Comparison of ENCODE assay signal across 1 cellular context in the genomic region with DNA sequence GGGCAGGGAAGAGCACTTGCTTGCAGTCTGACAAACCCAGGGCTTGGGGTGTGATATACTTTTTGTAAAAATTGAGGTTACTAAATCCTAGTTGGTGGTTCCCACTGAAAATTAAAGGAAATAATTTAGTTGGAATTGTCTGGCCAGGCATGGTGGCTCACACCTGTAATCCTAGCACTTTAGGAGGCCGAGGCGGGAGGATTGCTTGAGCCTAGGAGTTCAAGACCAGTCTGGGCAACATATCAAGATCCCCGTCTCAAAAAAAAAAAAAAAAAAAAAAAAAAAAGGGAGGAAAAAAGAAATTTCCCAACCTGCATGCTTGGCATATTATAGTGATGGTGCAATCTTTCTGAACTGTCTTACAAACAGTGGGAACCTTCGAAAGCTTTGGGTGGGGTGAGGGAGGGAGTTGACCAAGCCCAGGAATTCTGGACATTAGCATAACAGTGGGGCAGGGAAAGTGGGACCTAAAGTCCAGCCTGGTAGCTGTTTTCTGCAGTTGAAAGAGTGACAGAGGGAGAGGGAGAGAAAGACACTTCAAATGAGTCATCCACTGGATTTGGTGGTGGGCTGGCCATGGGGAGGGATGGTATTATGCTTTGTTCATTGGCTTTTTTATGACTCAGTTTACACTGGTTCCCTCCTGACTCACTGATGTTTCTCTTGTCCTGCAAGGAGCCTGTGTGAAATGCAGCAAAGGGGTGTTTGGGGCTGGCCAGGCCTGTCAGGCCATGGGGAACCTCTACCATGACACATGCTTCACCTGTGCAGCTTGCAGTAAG.
TF ChIP-seq lines count a peak whose summit lies in the region.

No MANE protein-coding gene starts in this region.

TF ChIP-seq in HepG2, 621 proteins besides CTCF, POLR2A, EP300 and RAD21 (continued from another document and continues in another):
- TF ChIP-seq, protein P1, sequence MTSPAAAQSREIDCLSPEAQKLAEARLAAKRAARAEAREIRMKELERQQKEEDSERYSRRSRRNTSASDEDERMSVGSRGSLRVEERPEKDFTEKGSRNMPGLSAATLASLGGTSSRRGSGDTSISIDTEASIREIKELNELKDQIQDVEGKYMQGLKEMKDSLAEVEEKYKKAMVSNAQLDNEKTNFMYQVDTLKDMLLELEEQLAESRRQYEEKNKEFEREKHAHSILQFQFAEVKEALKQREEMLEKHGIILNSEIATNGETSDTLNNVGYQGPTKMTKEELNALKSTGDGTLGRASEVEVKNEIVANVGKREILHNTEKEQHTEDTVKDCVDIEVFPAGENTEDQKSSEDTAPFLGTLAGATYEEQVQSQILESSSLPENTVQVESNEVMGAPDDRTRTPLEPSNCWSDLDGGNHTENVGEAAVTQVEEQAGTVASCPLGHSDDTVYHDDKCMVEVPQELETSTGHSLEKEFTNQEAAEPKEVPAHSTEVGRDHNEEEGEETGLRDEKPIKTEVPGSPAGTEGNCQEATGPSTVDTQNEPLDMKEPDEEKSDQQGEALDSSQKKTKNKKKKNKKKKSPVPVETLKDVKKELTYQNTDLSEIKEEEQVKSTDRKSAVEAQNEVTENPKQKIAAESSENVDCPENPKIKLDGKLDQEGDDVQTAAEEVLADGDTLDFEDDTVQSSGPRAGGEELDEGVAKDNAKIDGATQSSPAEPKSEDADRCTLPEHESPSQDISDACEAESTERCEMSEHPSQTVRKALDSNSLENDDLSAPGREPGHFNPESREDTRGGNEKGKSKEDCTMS (CRISPR knock-in tag; conservative IDR thresholded peaks at IDR 0.05), result no peak
- TF ChIP-seq ZNF501 (CRISPR knock-in tag; IDR thresholded peaks at IDR 0.05) (no peak), FOSL2 (CRISPR knock-in tag; IDR thresholded peaks at IDR 0.05) (peak; percentile 92), SAP130 (CRISPR knock-in tag; IDR thresholded peaks at IDR 0.05; ENCODE audit: low read depth) (peak; percentile 58; the same call in 1 of the 2 replicates), TBL1XR1 (IDR thresholded peaks at IDR 0.05; ENCODE audit: borderline replicate concordance, low read length, partially characterized antibody) (peak; percentile 50), NCOR1 (IDR thresholded peaks at IDR 0.05; ENCODE audit: borderline replicate concordance, low read length) (peak; percentile 70; the same call in 1 of the 2 replicates), TEAD3 (CRISPR knock-in tag; optimal IDR thresholded peaks at IDR 0.05; ENCODE audit: borderline replicate concordance) (peak; percentile 96), NR2F6 (IDR thresholded peaks at IDR 0.05) (peak; percentile 66), NR2F6 (CRISPR knock-in tag; IDR thresholded peaks at IDR 0.05) (no peak; the same call in 1 of the 2 replicates), LCORL (IDR thresholded peaks at IDR 0.05) (no peak; the same call in 1 of the 2 replicates), LCORL (CRISPR knock-in tag; IDR thresholded peaks at IDR 0.05) (peak; percentile 71; the same call in 1 of the 2 replicates), THAP11 (CRISPR knock-in tag; IDR thresholded peaks at IDR 0.05) (peak; percentile 52; the same call in 1 of the 2 replicates), HMG20A (CRISPR knock-in tag; IDR thresholded peaks at IDR 0.05; ENCODE audit: borderline replicate concordance) (peak; percentile 51; the same call in 1 of the 2 replicates), MED1 (CRISPR knock-in tag; IDR thresholded peaks at IDR 0.05) (peak; percentile 62; the same call in 1 of the 2 replicates), HNF4A (CRISPR knock-in tag; IDR thresholded peaks at IDR 0.05) (peak; percentile 45), PAWR (CRISPR knock-in tag; IDR thresholded peaks at IDR 0.05; ENCODE audit: borderline replicate concordance) (no peak), CCDC6 (CRISPR knock-in tag; IDR thresholded peaks at IDR 0.05) (peak; percentile 45; the same call in 1 of the 2 replicates)
- TF ChIP-seq, protein P2, sequence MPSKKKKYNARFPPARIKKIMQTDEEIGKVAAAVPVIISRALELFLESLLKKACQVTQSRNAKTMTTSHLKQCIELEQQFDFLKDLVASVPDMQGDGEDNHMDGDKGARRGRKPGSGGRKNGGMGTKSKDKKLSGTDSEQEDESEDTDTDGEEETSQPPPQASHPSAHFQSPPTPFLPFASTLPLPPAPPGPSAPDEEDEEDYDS (CRISPR knock-in tag; IDR thresholded peaks at IDR 0.05), result peak; percentile 50; the same call in 1 of the 2 replicates
- TF ChIP-seq, protein P3, sequence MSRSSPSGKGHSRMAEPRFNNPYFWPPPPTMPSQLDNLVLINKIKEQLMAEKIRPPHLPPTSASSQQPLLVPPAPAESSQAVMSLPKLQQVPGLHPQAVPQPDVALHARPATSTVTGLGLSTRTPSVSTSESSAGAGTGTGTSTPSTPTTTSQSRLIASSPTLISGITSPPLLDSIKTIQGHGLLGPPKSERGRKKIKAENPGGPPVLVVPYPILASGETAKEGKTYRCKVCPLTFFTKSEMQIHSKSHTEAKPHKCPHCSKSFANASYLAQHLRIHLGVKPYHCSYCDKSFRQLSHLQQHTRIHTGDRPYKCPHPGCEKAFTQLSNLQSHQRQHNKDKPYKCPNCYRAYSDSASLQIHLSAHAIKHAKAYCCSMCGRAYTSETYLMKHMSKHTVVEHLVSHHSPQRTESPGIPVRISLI (CRISPR knock-in tag; IDR thresholded peaks at IDR 0.05; ENCODE audit: borderline replicate concordance), result peak; percentile 87
- TF ChIP-seq, protein P4, sequence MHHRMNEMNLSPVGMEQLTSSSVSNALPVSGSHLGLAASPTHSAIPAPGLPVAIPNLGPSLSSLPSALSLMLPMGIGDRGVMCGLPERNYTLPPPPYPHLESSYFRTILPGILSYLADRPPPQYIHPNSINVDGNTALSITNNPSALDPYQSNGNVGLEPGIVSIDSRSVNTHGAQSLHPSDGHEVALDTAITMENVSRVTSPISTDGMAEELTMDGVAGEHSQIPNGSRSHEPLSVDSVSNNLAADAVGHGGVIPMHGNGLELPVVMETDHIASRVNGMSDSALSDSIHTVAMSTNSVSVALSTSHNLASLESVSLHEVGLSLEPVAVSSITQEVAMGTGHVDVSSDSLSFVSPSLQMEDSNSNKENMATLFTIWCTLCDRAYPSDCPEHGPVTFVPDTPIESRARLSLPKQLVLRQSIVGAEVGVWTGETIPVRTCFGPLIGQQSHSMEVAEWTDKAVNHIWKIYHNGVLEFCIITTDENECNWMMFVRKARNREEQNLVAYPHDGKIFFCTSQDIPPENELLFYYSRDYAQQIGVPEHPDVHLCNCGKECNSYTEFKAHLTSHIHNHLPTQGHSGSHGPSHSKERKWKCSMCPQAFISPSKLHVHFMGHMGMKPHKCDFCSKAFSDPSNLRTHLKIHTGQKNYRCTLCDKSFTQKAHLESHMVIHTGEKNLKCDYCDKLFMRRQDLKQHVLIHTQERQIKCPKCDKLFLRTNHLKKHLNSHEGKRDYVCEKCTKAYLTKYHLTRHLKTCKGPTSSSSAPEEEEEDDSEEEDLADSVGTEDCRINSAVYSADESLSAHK (CRISPR knock-in tag; IDR thresholded peaks at IDR 0.05; ENCODE audit: borderline replicate concordance), result no peak
- TF ChIP-seq, protein P5, sequence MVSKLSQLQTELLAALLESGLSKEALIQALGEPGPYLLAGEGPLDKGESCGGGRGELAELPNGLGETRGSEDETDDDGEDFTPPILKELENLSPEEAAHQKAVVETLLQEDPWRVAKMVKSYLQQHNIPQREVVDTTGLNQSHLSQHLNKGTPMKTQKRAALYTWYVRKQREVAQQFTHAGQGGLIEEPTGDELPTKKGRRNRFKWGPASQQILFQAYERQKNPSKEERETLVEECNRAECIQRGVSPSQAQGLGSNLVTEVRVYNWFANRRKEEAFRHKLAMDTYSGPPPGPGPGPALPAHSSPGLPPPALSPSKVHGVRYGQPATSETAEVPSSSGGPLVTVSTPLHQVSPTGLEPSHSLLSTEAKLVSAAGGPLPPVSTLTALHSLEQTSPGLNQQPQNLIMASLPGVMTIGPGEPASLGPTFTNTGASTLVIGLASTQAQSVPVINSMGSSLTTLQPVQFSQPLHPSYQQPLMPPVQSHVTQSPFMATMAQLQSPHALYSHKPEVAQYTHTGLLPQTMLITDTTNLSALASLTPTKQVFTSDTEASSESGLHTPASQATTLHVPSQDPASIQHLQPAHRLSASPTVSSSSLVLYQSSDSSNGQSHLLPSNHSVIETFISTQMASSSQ (IDR thresholded peaks at IDR 0.05; ENCODE audit: low read depth), result no peak
- TF ChIP-seq, protein P5 (CRISPR knock-in tag; IDR thresholded peaks at IDR 0.05; ENCODE audit: borderline replicate concordance), result no peak
- TF ChIP-seq, protein P6, sequence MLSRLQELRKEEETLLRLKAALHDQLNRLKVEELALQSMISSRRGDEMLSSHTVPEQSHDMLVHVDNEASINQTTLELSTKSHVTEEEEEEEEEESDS (CRISPR knock-in tag; IDR thresholded peaks at IDR 0.05; ENCODE audit: borderline replicate concordance), result no peak
- TF ChIP-seq, protein P7, sequence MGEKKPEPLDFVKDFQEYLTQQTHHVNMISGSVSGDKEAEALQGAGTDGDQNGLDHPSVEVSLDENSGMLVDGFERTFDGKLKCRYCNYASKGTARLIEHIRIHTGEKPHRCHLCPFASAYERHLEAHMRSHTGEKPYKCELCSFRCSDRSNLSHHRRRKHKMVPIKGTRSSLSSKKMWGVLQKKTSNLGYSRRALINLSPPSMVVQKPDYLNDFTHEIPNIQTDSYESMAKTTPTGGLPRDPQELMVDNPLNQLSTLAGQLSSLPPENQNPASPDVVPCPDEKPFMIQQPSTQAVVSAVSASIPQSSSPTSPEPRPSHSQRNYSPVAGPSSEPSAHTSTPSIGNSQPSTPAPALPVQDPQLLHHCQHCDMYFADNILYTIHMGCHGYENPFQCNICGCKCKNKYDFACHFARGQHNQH (CRISPR knock-in tag; IDR thresholded peaks at IDR 0.05), result 0 out of 2 replicates have a peak, but pooled peaks have one; percentile 29
- TF ChIP-seq, protein P8, sequence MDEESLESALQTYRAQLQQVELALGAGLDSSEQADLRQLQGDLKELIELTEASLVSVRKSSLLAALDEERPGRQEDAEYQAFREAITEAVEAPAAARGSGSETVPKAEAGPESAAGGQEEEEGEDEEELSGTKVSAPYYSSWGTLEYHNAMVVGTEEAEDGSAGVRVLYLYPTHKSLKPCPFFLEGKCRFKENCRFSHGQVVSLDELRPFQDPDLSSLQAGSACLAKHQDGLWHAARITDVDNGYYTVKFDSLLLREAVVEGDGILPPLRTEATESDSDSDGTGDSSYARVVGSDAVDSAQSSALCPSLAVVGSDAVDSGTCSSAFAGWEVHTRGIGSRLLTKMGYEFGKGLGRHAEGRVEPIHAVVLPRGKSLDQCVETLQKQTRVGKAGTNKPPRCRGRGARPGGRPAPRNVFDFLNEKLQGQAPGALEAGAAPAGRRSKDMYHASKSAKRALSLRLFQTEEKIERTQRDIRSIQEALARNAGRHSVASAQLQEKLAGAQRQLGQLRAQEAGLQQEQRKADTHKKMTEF (CRISPR knock-in tag; IDR thresholded peaks at IDR 0.05), result 0 out of 2 replicates have a peak, but pooled peaks have one; percentile 56
- TF ChIP-seq, protein P9, sequence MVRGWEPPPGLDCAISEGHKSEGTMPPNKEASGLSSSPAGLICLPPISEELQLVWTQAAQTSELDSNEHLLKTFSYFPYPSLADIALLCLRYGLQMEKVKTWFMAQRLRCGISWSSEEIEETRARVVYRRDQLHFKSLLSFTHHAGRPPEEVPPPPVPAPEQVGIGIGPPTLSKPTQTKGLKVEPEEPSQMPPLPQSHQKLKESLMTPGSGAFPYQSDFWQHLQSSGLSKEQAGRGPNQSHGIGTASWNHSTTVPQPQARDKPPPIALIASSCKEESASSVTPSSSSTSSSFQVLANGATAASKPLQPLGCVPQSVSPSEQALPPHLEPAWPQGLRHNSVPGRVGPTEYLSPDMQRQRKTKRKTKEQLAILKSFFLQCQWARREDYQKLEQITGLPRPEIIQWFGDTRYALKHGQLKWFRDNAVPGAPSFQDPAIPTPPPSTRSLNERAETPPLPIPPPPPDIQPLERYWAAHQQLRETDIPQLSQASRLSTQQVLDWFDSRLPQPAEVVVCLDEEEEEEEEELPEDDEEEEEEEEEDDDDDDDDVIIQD (CRISPR knock-in tag; IDR thresholded peaks at IDR 0.05; ENCODE audit: low read depth), result peak; percentile 66; the same call in 1 of the 2 replicates
- TF ChIP-seq, protein P10, sequence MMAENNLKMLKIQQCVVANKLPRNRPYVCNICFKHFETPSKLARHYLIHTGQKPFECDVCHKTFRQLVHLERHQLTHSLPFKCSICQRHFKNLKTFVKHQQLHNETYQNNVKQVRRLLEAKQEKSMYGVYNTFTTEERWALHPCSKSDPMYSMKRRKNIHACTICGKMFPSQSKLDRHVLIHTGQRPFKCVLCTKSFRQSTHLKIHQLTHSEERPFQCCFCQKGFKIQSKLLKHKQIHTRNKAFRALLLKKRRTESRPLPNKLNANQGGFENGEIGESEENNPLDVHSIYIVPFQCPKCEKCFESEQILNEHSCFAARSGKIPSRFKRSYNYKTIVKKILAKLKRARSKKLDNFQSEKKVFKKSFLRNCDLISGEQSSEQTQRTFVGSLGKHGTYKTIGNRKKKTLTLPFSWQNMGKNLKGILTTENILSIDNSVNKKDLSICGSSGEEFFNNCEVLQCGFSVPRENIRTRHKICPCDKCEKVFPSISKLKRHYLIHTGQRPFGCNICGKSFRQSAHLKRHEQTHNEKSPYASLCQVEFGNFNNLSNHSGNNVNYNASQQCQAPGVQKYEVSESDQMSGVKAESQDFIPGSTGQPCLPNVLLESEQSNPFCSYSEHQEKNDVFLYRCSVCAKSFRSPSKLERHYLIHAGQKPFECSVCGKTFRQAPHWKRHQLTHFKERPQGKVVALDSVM (CRISPR knock-in tag; IDR thresholded peaks at IDR 0.05), result peak; percentile 87
- TF ChIP-seq, protein P11, sequence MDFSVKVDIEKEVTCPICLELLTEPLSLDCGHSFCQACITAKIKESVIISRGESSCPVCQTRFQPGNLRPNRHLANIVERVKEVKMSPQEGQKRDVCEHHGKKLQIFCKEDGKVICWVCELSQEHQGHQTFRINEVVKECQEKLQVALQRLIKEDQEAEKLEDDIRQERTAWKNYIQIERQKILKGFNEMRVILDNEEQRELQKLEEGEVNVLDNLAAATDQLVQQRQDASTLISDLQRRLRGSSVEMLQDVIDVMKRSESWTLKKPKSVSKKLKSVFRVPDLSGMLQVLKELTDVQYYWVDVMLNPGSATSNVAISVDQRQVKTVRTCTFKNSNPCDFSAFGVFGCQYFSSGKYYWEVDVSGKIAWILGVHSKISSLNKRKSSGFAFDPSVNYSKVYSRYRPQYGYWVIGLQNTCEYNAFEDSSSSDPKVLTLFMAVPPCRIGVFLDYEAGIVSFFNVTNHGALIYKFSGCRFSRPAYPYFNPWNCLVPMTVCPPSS (IDR thresholded peaks at IDR 0.05), result no peak
